16 cellular contexts compared by ENCODE assay signal in the genomic region with DNA sequence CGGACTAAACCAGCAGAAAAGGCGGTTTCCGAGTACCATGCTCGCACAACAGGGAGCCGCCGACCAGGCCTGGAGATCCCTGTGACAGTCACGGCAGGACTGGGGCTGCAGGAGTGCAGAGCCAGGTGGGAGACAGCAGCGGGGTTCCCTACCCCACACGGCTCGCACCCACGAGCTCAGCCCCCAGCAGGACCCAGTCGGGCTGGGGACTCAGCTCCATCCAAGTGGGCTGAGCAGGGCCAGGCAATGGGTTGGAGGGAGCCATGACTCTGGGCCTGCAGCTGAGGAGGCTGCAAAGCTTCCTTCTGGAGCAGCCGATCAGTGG.
"Had no signal": no experiment of that assay in that cellular context is flagged by ENCODE, and none has a peak within 500 bp of the region (broad histone marks: within the 10 kb centered on the region; RNA-seq: fewer than 3 reads in every experiment).

No MANE protein-coding gene starts in this region.

- H3K4me3 ChIP-seq: mucosa of descending colon, tibial nerve had no signal

- H3K9me3 ChIP-seq: mucosa of descending colon, tibial nerve had no signal

- H3K27me3 ChIP-seq: tibial nerve had no signal

- H3K4me3 Mint-ChIP-seq: activated naive CD8-positive, alpha-beta T cell treated with anti-CD3 and anti-CD28 coated beads for 36 hours; activated T-cell treated with anti-CD3 and anti-CD28 coated beads, Interleukin-2, amount 50 U/mL, for 4 hours; immature natural killer cell; stimulated activated memory B cell treated with anti-CD40 and anti-IgM and Interleukin-4, amounts not matched to agents 10 μg/mL and 1 μg/mL and 100 μg/mL, for 72 hours had no signal

- H3K27me3 Mint-ChIP-seq: activated naive CD8-positive, alpha-beta T cell treated with anti-CD3 and anti-CD28 coated beads for 36 hours; stimulated activated memory B cell treated with anti-CD40 and anti-IgM and Interleukin-4, amounts not matched to agents 10 μg/mL and 1 μg/mL and 100 μg/mL, for 72 hours had no signal

- ATAC-seq: activated T-cell treated with anti-CD3 and anti-CD28 coated beads, Interleukin-2, amount 50 U/mL, for 4 hours; esophagus mucosa; mucosa of descending colon; stimulated activated memory B cell treated with anti-CD40 and anti-IgM and Interleukin-4, amounts not matched to agents 10 μg/mL and 1 μg/mL and 100 μg/mL, for 72 hours had no signal

- H3K9me3 Mint-ChIP-seq: activated naive CD8-positive, alpha-beta T cell treated with anti-CD3 and anti-CD28 coated beads for 36 hours; activated T-cell treated with anti-CD3 and anti-CD28 coated beads, Interleukin-2, amount 50 U/mL, for 4 hours; immature natural killer cell; nephron progenitor cell; stimulated activated memory B cell treated with anti-CD40 and anti-IgM and Interleukin-4, amounts not matched to agents 10 μg/mL and 1 μg/mL and 100 μg/mL, for 72 hours had no signal

- H3K27ac ChIP-seq: parathyroid adenoma, tibial nerve, VCaP had no signal

- DNase-seq: activated CD4-positive, alpha-beta T cell treated with anti-CD3 and anti-CD28 coated beads for 48 hours; activated effector memory CD4-positive, alpha-beta T cell treated with anti-CD3 and anti-CD28 coated beads, Interleukin-2, amount 50 U/mL, for 16 hours; activated naive CD8-positive, alpha-beta T cell treated with anti-CD3 and anti-CD28 coated beads for 36 hours; activated T-cell treated with anti-CD3 and anti-CD28 coated beads, Interleukin-2, amount 50 U/mL, for 4 hours; anterior cingulate cortex; immature natural killer cell; mucosa of descending colon; nephron progenitor cell; stimulated activated CD4-positive, alpha-beta T cell treated with anti-CD3 and anti-CD28 coated beads, Interleukin-1b, Interleukin-23, amount 100 ng/mL, for 48 hours; SW 1271; T1000 had no signal

- H3K36me3 Mint-ChIP-seq: activated naive CD8-positive, alpha-beta T cell treated with anti-CD3 and anti-CD28 coated beads for 36 hours; immature natural killer cell; stimulated activated memory B cell treated with anti-CD40 and anti-IgM and Interleukin-4, amounts not matched to agents 10 μg/mL and 1 μg/mL and 100 μg/mL, for 72 hours had no signal

- H3K27ac Mint-ChIP-seq: activated naive CD8-positive, alpha-beta T cell treated with anti-CD3 and anti-CD28 coated beads for 36 hours; stimulated activated memory B cell treated with anti-CD40 and anti-IgM and Interleukin-4, amounts not matched to agents 10 μg/mL and 1 μg/mL and 100 μg/mL, for 72 hours had no signal
